11 cellular contexts compared by ENCODE assay signal in genomic region chr3:193563999-193564398, GRCh38. TPM values are rescaled to one million over a fixed set of nuclear protein-coding genes. Genes with fewer than 3 reads are reported as not detected.
DNase-seq lines count a peak whose midpoint lies in the region; ATAC-seq and TF ChIP-seq lines count a peak whose summit lies in the region.
"Had no signal": no experiment of that assay in that cellular context is flagged by ENCODE, and none has a peak within 500 bp of the region (broad histone marks: within the 10 kb centered on the region; RNA-seq: fewer than 3 reads in every experiment).

No MANE protein-coding gene starts in this region.

- H3K9me3 ChIP-seq in hepatocyte (ENCODE audit: low read depth): no peaks in the 10 kb centered on the region
- H3K9me3 ChIP-seq: tibial artery had no signal

- DNase-seq in GM12865 (ENCODE audit: low read depth) (peak; percentile 4), RKO (ENCODE audit: low spot score) (peak; percentile 25), hepatocyte (ENCODE audit: low spot score) (peak; percentile 17), medulla oblongata (ENCODE audit: extremely low spot score) (no peak), retina (no peak)
- no peak for DNase-seq in activated CD8-positive, alpha-beta memory T cell treated with anti-CD3 and anti-CD28 coated beads for 24 hours
- DNase-seq: activated naive CD4-positive, alpha-beta T cell treated with anti-CD3 and anti-CD28 coated beads, Interleukin-2, amount 50 U/mL, for 16 hours; EL; tibial artery had no signal

- no peaks in the 10 kb centered on the region for H3K36me3 ChIP-seq in hepatocyte (replicated peaks; ENCODE audit: insufficient read depth, low read depth)
- H3K36me3 ChIP-seq: tibial artery had no signal

- no peaks in the 10 kb centered on the region for H3K79me2 ChIP-seq in hepatocyte

- H3K4me2 ChIP-seq in hepatocyte: no peak overlapping the region

- H2AFZ ChIP-seq in hepatocyte: no peak overlapping the region

- ATAC-seq in HG02759 (IDR thresholded peaks at IDR 0.05; ENCODE audit: unreplicated experiment): no peak

- H3K9me2 ChIP-seq in hepatocyte (replicated peaks; ENCODE audit: insufficient read depth): no peaks in the 10 kb centered on the region

- TF ChIP-seq CTCF in 22Rv1 (IDR thresholded peaks at IDR 0.05) (peak; percentile 38), GM12865 (IDR thresholded peaks at IDR 0.05; ENCODE audit: insufficient read depth, low read depth, low read length, missing control alignments) (no peak), hepatocyte (IDR thresholded peaks at IDR 0.05; ENCODE audit: poor library complexity) (peak; percentile 29)

- H3K27ac ChIP-seq in 22Rv1 (no peak overlapping the region), hepatocyte (no peak overlapping the region)
- H3K27ac ChIP-seq: tibial artery had no signal

- WGBS in hepatocyte (ENCODE audit: low lambda C conversion rate, missing lambda C conversion rate): 64% methylated on average over 1 of the region's 1 CpG

- no peaks in the 10 kb centered on the region for H4K20me1 ChIP-seq in hepatocyte (ENCODE audit: insufficient read depth, poor library complexity, severe bottlenecking)

- no peaks in the 10 kb centered on the region for H3K4me1 ChIP-seq in hepatocyte (ENCODE audit: insufficient read depth)
- H3K4me1 ChIP-seq: tibial artery had no signal

- no peaks in the 10 kb centered on the region for H3K27me3 ChIP-seq in hepatocyte
- H3K27me3 ChIP-seq: tibial artery had no signal

- H3K4me3 ChIP-seq in GM12865 (ENCODE audit: low read depth, low read length): no peak overlapping the region
- no peak overlapping the region for H3K4me3 ChIP-seq in hepatocyte
- H3K4me3 ChIP-seq: tibial artery had no signal

RNA-seq across cellular contexts. Expression of gene ATP13A4, which starts 9.3 kb away (rescaled TPM):
- total RNA-seq in hepatocyte: 14.2 and 18.2 TPM in 2 replicates
- polyA plus RNA-seq in hepatocyte: 5.2 and 7.1 TPM in 2 replicates

RNA-seq across cellular contexts. Expression of gene OPA1, which starts 29.0 kb away (rescaled TPM):
- 49.0 TPM in 2 replicates for total RNA-seq in hepatocyte
- polyA plus RNA-seq in hepatocyte: 15.0 and 17.7 TPM in 2 replicates

Comparison
In these comparisons a context has a peak if more than half of its experiments do, and no peak if none do; other contexts are left out.
1. DNase-seq: peak in GM12865 (single experiment), RKO (single experiment) and hepatocyte (single experiment); none in medulla oblongata (single experiment), retina (single experiment) and activated CD8-positive, alpha-beta memory T cell treated with anti-CD3 and anti-CD28 coated beads for 24 hours (single experiment).